In genomic region chr12:25557830-25558436, GRCh38 we compare ENCODE assay signal across 8 cellular contexts. TPM values are rescaled to one million over a fixed set of nuclear protein-coding genes. Genes with fewer than 3 reads are reported as not detected.
DNase-seq lines count a peak whose midpoint lies in the region; ATAC-seq, FAIRE-seq and TF ChIP-seq lines count a peak whose summit lies in the region.

No MANE protein-coding gene starts in this region.

- H3K4me3 Mint-ChIP-seq in natural killer cell (no peak overlapping the region), neural crest cell (no peak overlapping the region)
- no peak overlapping the region for H3K4me3 Mint-ChIP-seq in natural killer cell treated with Interleukin-12 subunit alpha and Interleukin-12 subunit beta and Interleukin-15 and Interleukin-18, amount 100 ng/mL, for 72 hours

- H3K4me1 Mint-ChIP-seq in natural killer cell (peaks cover 8 to 10% of the 10 kb centered on the region in 2 donors), neural crest cell (peaks cover 4% of the 10 kb centered on the region)
- peaks cover 0 to 5% of the 10 kb centered on the region in 2 donors for H3K4me1 Mint-ChIP-seq in natural killer cell treated with Interleukin-12 subunit alpha and Interleukin-12 subunit beta and Interleukin-15 and Interleukin-18, amount 100 ng/mL, for 72 hours (ENCODE audit: low read depth in 2 of 2)

- ATAC-seq in natural killer cell (peak in 1 of 3 donors; percentile 29), GM21529 (IDR thresholded peaks at IDR 0.05; ENCODE audit: unreplicated experiment) (no peak)
- no peak for ATAC-seq in natural killer cell treated with Interleukin-12 subunit alpha and Interleukin-12 subunit beta and Interleukin-15 and Interleukin-18, amount 100 ng/mL, for 72 hours

- H3K9me3 Mint-ChIP-seq in natural killer cell (no peaks in the 10 kb centered on the region), neural crest cell (no peaks in the 10 kb centered on the region)
- peaks cover 3% of the 10 kb centered on the region for H3K9me3 Mint-ChIP-seq in natural killer cell treated with Interleukin-12 subunit alpha and Interleukin-12 subunit beta and Interleukin-15 and Interleukin-18, amount 100 ng/mL, for 72 hours

- TF ChIP-seq CTCF in natural killer cell (IDR thresholded peaks at IDR 0.05) (peak; percentile 66), neural crest cell (conservative IDR thresholded peaks at IDR 0.05) (peak; percentile 78)

- TF ChIP-seq POLR2A in GM12891 (IDR thresholded peaks at IDR 0.05; ENCODE audit: low read depth, low read length): no peak

- H3K27ac Mint-ChIP-seq in natural killer cell: peak overlapping the region in 1 of 2 donors; percentile 41
- no peak overlapping the region for H3K27ac Mint-ChIP-seq in natural killer cell treated with Interleukin-12 subunit alpha and Interleukin-12 subunit beta and Interleukin-15 and Interleukin-18, amount 100 ng/mL, for 72 hours
- H3K27ac Mint-ChIP-seq in neural crest cell (ENCODE audit: unreplicated experiment): no peak overlapping the region

- H3K36me3 Mint-ChIP-seq in natural killer cell (no peaks in the 10 kb centered on the region), neural crest cell (ENCODE audit: low read depth) (no peaks in the 10 kb centered on the region)
- H3K36me3 Mint-ChIP-seq in natural killer cell treated with Interleukin-12 subunit alpha and Interleukin-12 subunit beta and Interleukin-15 and Interleukin-18, amount 100 ng/mL, for 72 hours: peaks cover under 1% of the 10 kb centered on the region

- intact Hi-C loops in natural killer cell (cut with micrococcal nuclease): loop anchor here (1.0 kb wide), 1 partner anchor 122 kb away; no protein-coding TSS in a partner anchor

- FAIRE-seq in GM12891 (lab: Jason Lieb, UNC): no peak

- no peak for DNase-seq in natural killer cell
- no peak for DNase-seq in natural killer cell treated with Interleukin-12 subunit alpha and Interleukin-12 subunit beta and Interleukin-15 and Interleukin-18, amount 100 ng/mL, for 72 hours (ENCODE audit: low spot score)
- peak; percentile 39 for DNase-seq in NCI-H460 (ENCODE audit: extremely low read depth, low read depth)
- DNase-seq in dedifferentiated amniotic fluid mesenchymal stem cell (ENCODE audit: extremely low spot score): peak; percentile 73
- DNase-seq in neural crest cell (ENCODE audit: low read depth, low spot score): peak; percentile 17
- no peak for DNase-seq in activated naive CD4-positive, alpha-beta T cell treated with Interleukin-2 at 50 U/mL for 16 hours
- DNase-seq in GM12891 (ENCODE audit: insufficient read length, low spot score): no peak

- no peaks in the 10 kb centered on the region for H3K27me3 Mint-ChIP-seq in natural killer cell (ENCODE audit: low read depth in 2 of 2)
- peaks cover 1 to 2% of the 10 kb centered on the region in 2 donors for H3K27me3 Mint-ChIP-seq in natural killer cell treated with Interleukin-12 subunit alpha and Interleukin-12 subunit beta and Interleukin-15 and Interleukin-18, amount 100 ng/mL, for 72 hours
- no peaks in the 10 kb centered on the region for H3K27me3 Mint-ChIP-seq in neural crest cell (ENCODE audit: low read depth)

TF ChIP-seq in GM12891, 5 proteins besides CTCF, POLR2A, EP300 and RAD21:
- no peak for TF ChIP-seq SPI1 (IDR thresholded peaks at IDR 0.05; ENCODE audit: low read depth, low read length)
- TF ChIP-seq POU2F2 (IDR thresholded peaks at IDR 0.05; ENCODE audit: low read depth, low read length): no peak
- TF ChIP-seq PAX5 (IDR thresholded peaks at IDR 0.05; ENCODE audit: insufficient read depth, low read length, severe bottlenecking): no peak

RNA-seq across cellular contexts. Expression of gene LMNTD1, which starts 4.8 kb away (rescaled TPM):
- total RNA-seq in natural killer cell (not detected), neural crest cell (not detected in 2 replicates)
- total RNA-seq in natural killer cell treated with Interleukin-12 subunit alpha and Interleukin-12 subunit beta and Interleukin-15 and Interleukin-18, amount 100 ng/mL, for 72 hours: not detected
- total RNA-seq in NCI-H460 (2014; rRNA removed; shearing (Covaris generic)): 0.15 TPM in 1 of 2 replicates, not detected in the other
- polyA plus RNA-seq in NCI-H460 (2014; cell fraction: nucleus; rRNA removed): 0.12 TPM in 1 of 2 replicates, not detected in the other
- not detected for polyA plus RNA-seq in GM12891 (2012; ENCODE audit: low read depth, missing spikeins)

Comparison
In these comparisons a context has a peak if more than half of its experiments do, and no peak if none do; other contexts are left out.
1. DNase-seq: peak in NCI-H460 (single experiment), dedifferentiated amniotic fluid mesenchymal stem cell (single experiment) and neural crest cell (single experiment); none in natural killer cell (single experiment), natural killer cell treated with Interleukin-12 subunit alpha and Interleukin-12 subunit beta and Interleukin-15 and Interleukin-18, amount 100 ng/mL, for 72 hours (single experiment), activated naive CD4-positive, alpha-beta T cell treated with Interleukin-2 at 50 U/mL for 16 hours (single experiment) and GM12891 (single experiment).